21 cellular contexts compared by ENCODE assay signal in the genomic region with DNA sequence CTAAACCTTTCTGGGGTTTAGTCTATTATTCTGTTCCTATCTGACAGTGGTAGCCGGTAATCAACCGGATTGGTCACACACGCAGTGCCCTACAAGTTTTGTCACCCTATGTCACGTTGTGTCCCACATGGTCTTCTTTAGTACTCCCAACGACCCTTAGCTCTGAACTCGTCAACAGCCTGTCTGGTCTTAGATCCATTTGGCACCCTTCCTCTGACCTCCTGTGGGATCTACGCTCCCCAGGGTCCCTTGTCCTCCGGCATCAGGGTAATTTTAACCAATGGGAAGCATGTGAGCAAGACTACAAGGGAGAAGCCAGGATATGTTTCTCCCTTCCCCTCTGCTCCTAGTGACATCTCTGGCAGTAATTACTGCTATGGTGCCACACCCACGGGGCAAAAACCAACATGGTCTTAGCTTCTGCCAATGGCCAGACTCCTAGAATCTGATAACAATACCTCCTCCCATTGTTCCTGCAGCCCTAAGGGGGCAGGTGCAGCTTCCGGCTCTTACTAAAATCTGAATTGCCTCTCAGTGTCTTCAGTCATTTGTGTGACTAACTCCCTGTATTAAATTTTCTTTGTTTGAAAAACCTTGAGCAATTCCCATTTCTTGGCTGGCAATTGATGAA. TPM values are rescaled to one million over a fixed set of nuclear protein-coding genes. Genes with fewer than 3 reads are reported as not detected.
"Had no signal": no experiment of that assay in that cellular context is flagged by ENCODE, and none has a peak within 500 bp of the region (broad histone marks: within the 10 kb centered on the region; RNA-seq: fewer than 3 reads in every experiment).

No MANE protein-coding gene starts in this region.

- ATAC-seq: activated CD4-positive, CD25-positive, alpha-beta regulatory T cell treated with anti-CD3 and anti-CD28 coated beads, Interleukin-2, amount 50 U/mL, for 24 hours; body of pancreas; heart left ventricle; lower lobe of right lung; naive thymus-derived CD4-positive, alpha-beta T cell; pancreas; stimulated activated naive B cell treated with anti-CD40 and anti-IgM and Interleukin-4, amounts not matched to agents 10 μg/mL and 1 μg/mL and 100 μg/mL, for 72 hours had no signal

- H3K36me3 ChIP-seq: heart left ventricle, lower lobe of right lung, pancreas, sigmoid colon, tibial artery, uterus had no signal

- H3K9me3 ChIP-seq: body of pancreas, lower lobe of right lung, pancreas, sigmoid colon, tibial artery, uterus had no signal

- FAIRE-seq: pancreas had no signal

- H3K27me3 ChIP-seq: body of pancreas, pancreas, sigmoid colon, tibial artery, uterus had no signal

- H3K27ac ChIP-seq: body of pancreas, coronary artery, heart left ventricle, lower lobe of right lung, pancreas, sigmoid colon, tibial artery, uterus had no signal

- H3K4me3 ChIP-seq: body of pancreas, coronary artery, heart left ventricle, lower lobe of right lung, pancreas, sigmoid colon, tibial artery, uterus had no signal

- H3K4me1 ChIP-seq: heart left ventricle, lower lobe of right lung, pancreas, sigmoid colon, uterus had no signal

- DNase-seq: activated CD4-positive, alpha-beta T cell treated with anti-CD3 and anti-CD28 coated beads, Interleukin-2, amount 50 U/mL, for 4 hours; activated effector memory CD4-positive, alpha-beta T cell treated with anti-CD3 and anti-CD28 coated beads, Interleukin-2, amount 50 U/mL, for 16 hours; activated T-cell treated with anti-CD3 and anti-CD28 coated beads, Interleukin-2, amount 50 U/mL, for 48 hours; amniotic stem cell; body of pancreas; effector CD4-positive, alpha-beta T cell; foreskin melanocyte; heart left ventricle; immature natural killer cell; left cardiac atrium; lower lobe of right lung; naive thymus-derived CD4-positive, alpha-beta T cell; pancreas; sigmoid colon; stimulated activated CD4-positive, alpha-beta T cell treated with anti-CD3 and anti-CD28 coated beads, Interleukin-12 subunit alpha, Interleukin-12 subunit beta, amount 100 ng/mL, for 4 hours; stimulated activated CD4-positive, alpha-beta T cell treated with anti-CD3 and anti-CD28 coated beads, Interleukin-2, amount 100 ng/mL, for 24 hours; stimulated activated naive B cell treated with anti-CD40 and anti-IgM and Interleukin-4, amounts not matched to agents 10 μg/mL and 1 μg/mL and 100 μg/mL, for 72 hours; tibial artery; uterus had no signal

RNA-seq across cellular contexts. Expression of gene MAFB, which starts 56.6 kb away (rescaled TPM):
- polyA plus RNA-seq: naive thymus-derived CD4-positive, alpha-beta T cell had no signal
